8 cellular contexts compared by ENCODE assay signal in the genomic region with DNA sequence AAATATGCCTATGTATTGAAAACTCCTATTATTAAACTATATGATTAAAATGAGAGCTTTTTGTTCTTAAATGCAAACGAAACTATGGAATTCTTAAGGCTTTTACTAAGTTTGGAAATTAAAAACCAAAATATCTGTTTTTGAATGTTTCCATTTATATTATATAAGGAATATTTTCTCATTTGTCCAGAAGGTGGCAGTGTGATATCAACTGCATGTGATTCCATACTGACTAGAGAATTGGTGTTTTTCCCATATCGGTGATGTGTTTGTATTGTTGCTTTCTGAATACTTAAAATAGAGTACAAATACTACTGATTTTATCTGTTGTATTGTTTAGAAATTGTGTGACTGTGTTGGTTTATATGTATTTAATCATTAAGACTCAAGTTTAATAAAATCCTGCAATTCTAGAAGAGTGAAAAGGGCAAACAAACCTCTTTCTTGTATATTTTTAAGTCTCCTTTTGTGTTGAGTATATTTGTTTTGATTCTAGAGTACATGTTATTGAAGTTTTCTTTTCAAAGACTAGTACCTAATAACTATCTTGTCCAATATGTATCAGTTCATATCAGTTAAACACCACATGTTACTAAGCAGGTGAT.
DNase-seq lines count a peak whose midpoint lies in the region; ATAC-seq and TF ChIP-seq lines count a peak whose summit lies in the region.

No MANE protein-coding gene starts in this region.

- peak; percentile 13 to 67 (median 59) for TF ChIP-seq CTCF in Peyer's patch (IDR thresholded peaks at IDR 0.05)
- TF ChIP-seq CTCF in esophagus squamous epithelium (IDR thresholded peaks at IDR 0.05): peak in 5 of 6 experiments; percentile 30 to 65 (median 60)

- H3K36me3 ChIP-seq in Peyer's patch: no peaks in the 10 kb centered on the region
- no peaks in the 10 kb centered on the region for H3K36me3 ChIP-seq in esophagus squamous epithelium

- ATAC-seq in GM18508 (IDR thresholded peaks at IDR 0.05; ENCODE audit: insufficient read depth, unreplicated experiment) (peak; percentile 55), HG03565 (IDR thresholded peaks at IDR 0.05; ENCODE audit: unreplicated experiment) (peak; percentile 49), HG03571 (IDR thresholded peaks at IDR 0.05; ENCODE audit: unreplicated experiment) (no peak)

- peak; percentile 37 for DNase-seq in AG20443 (ENCODE audit: low spot score)
- no peak for DNase-seq in Peyer's patch
- DNase-seq in esophagus squamous epithelium (lab: John Stamatoyannopoulos, UW): no peak
- peak; percentile 79 for DNase-seq in pons (ENCODE audit: low spot score)
- DNase-seq in NCI-H187 (lab: John Stamatoyannopoulos, UW): no peak

- intact Hi-C loops in esophagus squamous epithelium (cut with DNase I): no loop called here

- H3K9me3 ChIP-seq in Peyer's patch: no peaks in the 10 kb centered on the region
- no peaks in the 10 kb centered on the region for H3K9me3 ChIP-seq in esophagus squamous epithelium

- no peak overlapping the region for H3K27ac ChIP-seq in Peyer's patch
- H3K27ac ChIP-seq in esophagus squamous epithelium: no peak overlapping the region

- H3K4me3 ChIP-seq in Peyer's patch: no peak overlapping the region
- no peak overlapping the region for H3K4me3 ChIP-seq in esophagus squamous epithelium

- H3K27me3 ChIP-seq in Peyer's patch (no peaks in the 10 kb centered on the region), esophagus squamous epithelium (no peaks in the 10 kb centered on the region)

- 2 to 7% methylated on average over 2 of the region's 2 CpGs for WGBS in esophagus squamous epithelium, 2 donors

- no peak for TF ChIP-seq POLR2A in Peyer's patch (IDR thresholded peaks at IDR 0.05)
- TF ChIP-seq POLR2A in esophagus squamous epithelium (IDR thresholded peaks at IDR 0.05): no peak

- H3K4me1 ChIP-seq in Peyer's patch (no peaks in the 10 kb centered on the region), esophagus squamous epithelium (no peaks in the 10 kb centered on the region)

Comparison
In these comparisons a context has a peak if more than half of its experiments do, and no peak if none do; other contexts are left out.
1. DNase-seq: peak in AG20443 (single experiment) and pons (single experiment); none in Peyer's patch (0 of 3), esophagus squamous epithelium (single experiment) and NCI-H187 (0 of 2).